Comparison of ENCODE assay signal across 19 cellular contexts in the genomic region with DNA sequence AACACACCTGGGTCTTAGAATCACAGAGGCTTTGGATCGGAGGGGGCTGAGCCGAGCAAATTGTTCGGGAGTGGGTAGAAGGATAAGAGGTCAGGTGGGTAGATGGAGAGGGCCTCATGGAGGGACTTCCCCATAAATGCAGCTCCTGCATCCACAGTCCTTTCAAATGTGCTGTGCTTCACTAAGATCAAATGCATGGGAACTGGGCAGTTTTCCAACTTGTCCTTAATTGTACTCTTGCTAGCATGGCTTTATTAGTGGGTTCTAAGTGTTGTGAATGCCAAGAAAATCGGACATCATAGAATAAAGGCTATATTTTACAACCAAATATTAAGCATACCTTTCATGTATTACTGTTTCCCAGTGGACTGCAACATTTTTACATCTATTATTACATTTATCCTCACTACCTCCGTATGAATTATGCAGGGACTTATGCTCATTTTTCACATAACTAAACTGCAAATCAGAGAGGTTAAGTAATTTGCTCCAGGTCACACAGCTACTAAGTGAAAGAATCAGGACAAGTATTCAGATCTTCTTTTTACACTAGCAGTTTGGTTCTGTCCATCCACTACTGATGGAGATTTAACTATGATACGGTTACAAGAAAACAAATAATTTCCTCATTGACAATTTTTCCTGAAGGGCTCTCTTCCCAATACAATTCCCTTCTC.
DNase-seq lines count a peak whose midpoint lies in the region; FAIRE-seq and TF ChIP-seq lines count a peak whose summit lies in the region.
"Had no signal": no experiment of that assay in that cellular context is flagged by ENCODE, and none has a peak within 500 bp of the region (broad histone marks: within the 10 kb centered on the region; RNA-seq: fewer than 3 reads in every experiment).

No MANE protein-coding gene starts in this region.

- H3K36me3 ChIP-seq in endothelial cell of umbilical vein (ENCODE audit: control insufficient read depth in 2 of 2, extremely low read depth in 1 of 2, insufficient read depth in 2 of 2, low read length in 2 of 2) (no peaks in the 10 kb centered on the region), ovary (no peaks in the 10 kb centered on the region), kidney (ENCODE audit: control insufficient read depth in 1 of 2, insufficient read depth in 2 of 2, low read length in 2 of 2) (no peaks in the 10 kb centered on the region)
- H3K36me3 ChIP-seq: HAP-1, pancreas, spleen had no signal

- CTCF ChIA-PET in endothelial cell of umbilical vein (lab: Charles Lee) = interaction anchor here (0.7 to 2.7 kb wide), 4 partner anchors 8 to 177 kb away, joined by 3 to 12 read pairs (median 8); no protein-coding TSS in a partner anchor

- POLR2A ChIA-PET in endothelial cell of umbilical vein (lab: Charles Lee) = no interaction called here

- H3K79me2 ChIP-seq in endothelial cell of umbilical vein (ENCODE audit: control insufficient read depth, insufficient read depth, low read length) = no peaks in the 10 kb centered on the region

- TF ChIP-seq CTCF in endothelial cell of umbilical vein (IDR thresholded peaks at IDR 0.05; ENCODE audit: extremely low read depth in 1 of 2, insufficient read depth in 1 of 2, low read depth in 1 of 2, low read length in 2 of 2) = no peak
- no peak for TF ChIP-seq CTCF in ovary (IDR thresholded peaks at IDR 0.05)
- TF ChIP-seq CTCF in kidney (IDR thresholded peaks at IDR 0.05; ENCODE audit: borderline replicate concordance, extremely low read depth, insufficient read depth) = no peak

- H3K9me3 ChIP-seq in endothelial cell of umbilical vein (replicated peaks; ENCODE audit: control insufficient read depth, insufficient read depth, low read length) (no peaks in the 10 kb centered on the region), ovary (no peaks in the 10 kb centered on the region), kidney (ENCODE audit: control insufficient read depth in 1 of 2, low read length in 2 of 2) (no peaks in the 10 kb centered on the region)
- H3K9me3 ChIP-seq: A549, HAP-1, pancreas, spleen had no signal

- H3K27ac ChIP-seq in endothelial cell of umbilical vein (ENCODE audit: insufficient read depth, low read depth, low read length) = no peak overlapping the region
- no peak overlapping the region for H3K27ac ChIP-seq in ovary
- no peak overlapping the region for H3K27ac ChIP-seq in kidney (ENCODE audit: low read depth in 2 of 2, low read length in 2 of 2)
- H3K27ac ChIP-seq: A549, pancreas had no signal

- H3K4me1 ChIP-seq in endothelial cell of umbilical vein (ENCODE audit: control insufficient read depth, extremely low read depth, insufficient read depth, low read length) = peaks cover 14% of the 10 kb centered on the region
- H3K4me1 ChIP-seq in ovary (ENCODE audit: insufficient read depth) = peaks cover 5% of the 10 kb centered on the region
- H3K4me1 ChIP-seq in kidney (ENCODE audit: control insufficient read depth in 1 of 2, insufficient read depth in 1 of 2, low read depth in 1 of 2, low read length in 2 of 2) = peaks cover 0 to 6% of the 10 kb centered on the region in 2 donors
- H3K4me1 ChIP-seq: A549, HAP-1, pancreas had no signal

- TF ChIP-seq POLR2A in endothelial cell of umbilical vein (IDR thresholded peaks at IDR 0.05; ENCODE audit: low read depth, low read length) = no peak
- no peak for TF ChIP-seq POLR2A in ovary (IDR thresholded peaks at IDR 0.05)

- H3K4me2 ChIP-seq in endothelial cell of umbilical vein (ENCODE audit: insufficient read depth, low read length) = no peak overlapping the region
- H3K4me2 ChIP-seq: A549 had no signal

- TF ChIP-seq EP300 in ovary (IDR thresholded peaks at IDR 0.05) = no peak

- H3K9me1 ChIP-seq in endothelial cell of umbilical vein (replicated peaks; ENCODE audit: control insufficient read depth, extremely low read depth, insufficient read depth, low read length) = no peaks in the 10 kb centered on the region

- no peaks in the 10 kb centered on the region for H3K27me3 ChIP-seq in endothelial cell of umbilical vein (ENCODE audit: control insufficient read depth in 2 of 2, insufficient read depth in 2 of 2, low read length in 2 of 2)
- H3K27me3 ChIP-seq in ovary = no peaks in the 10 kb centered on the region
- H3K27me3 ChIP-seq: pancreas, spleen had no signal

- no peak overlapping the region for H3K9ac ChIP-seq in endothelial cell of umbilical vein (replicated peaks; ENCODE audit: extremely low read depth, insufficient read depth, low read length)
- H3K9ac ChIP-seq in kidney (ENCODE audit: low read length in 2 of 2) = no peak overlapping the region

- H3K4me3 ChIP-seq in endothelial cell of umbilical vein (replicated peaks in 1 of 3; ENCODE audit: insufficient read depth in 1 of 3, low read depth in 1 of 3, low read length in 3 of 3) = no peak overlapping the region
- no peak overlapping the region for H3K4me3 ChIP-seq in ovary
- H3K4me3 ChIP-seq in kidney (ENCODE audit: low read length in 2 of 2) = no peak overlapping the region
- H3K4me3 ChIP-seq: A549, HAP-1, pancreas, spleen had no signal

- H2AFZ ChIP-seq in endothelial cell of umbilical vein (ENCODE audit: low read depth, low read length) = no peak overlapping the region

- 77 to 81% (median 81%) methylated on average over 6 of the region's 6 CpGs for WGBS in ovary, 3 donors

- DNase-seq in NCI-H1436 treated with DMSO at 0.1 percent for 48 hours (lab: John Stamatoyannopoulos, UW) (peak; percentile 12), NCI-H1436 (lab: John Stamatoyannopoulos, UW) (no peak), M059J (ENCODE audit: low read depth) (peak; percentile 78), NCI-H69 (lab: John Stamatoyannopoulos, UW) (peak; percentile 23), endothelial cell of umbilical vein (ENCODE audit: low read depth, low spot score) (peak; percentile 29), ovary (no peak), kidney (no peak)
- DNase-seq in stimulated activated CD4-positive, alpha-beta T cell treated with anti-CD3 and anti-CD28 coated beads, Interleukin-4, amount 100 ng/mL, for 24 hours = no peak
- DNase-seq: activated CD4-positive, CD25-positive, alpha-beta regulatory T cell treated with anti-CD3 and anti-CD28 coated beads, Interleukin-2, amount 50 U/mL, for 72 hours; CD4-positive, alpha-beta memory T cell; effector memory CD8-positive, alpha-beta T cell; left colon; NCI-H526 treated with DMSO at 0.1 percent for 48 hours; pancreas; spleen; stimulated activated naive CD4-positive, alpha-beta T cell treated with Interleukin-2 at 50 U/mL for 16 hours; T-cell had no signal

- intact Hi-C loops in endothelial cell of umbilical vein (cut with micrococcal nuclease) = no loop called here
- intact Hi-C loops in ovary (cut with DNase I) = no loop called here
- intact Hi-C loops in kidney (cut with DNase I) = no loop called here

- FAIRE-seq in endothelial cell of umbilical vein (lab: Jason Lieb, UNC) (no peak), kidney (lab: Jason Lieb, UNC) (no peak)
- FAIRE-seq: A549, pancreas had no signal

- H4K20me1 ChIP-seq in endothelial cell of umbilical vein (replicated peaks; ENCODE audit: control insufficient read depth, extremely low read depth, insufficient read depth, low read length) = no peaks in the 10 kb centered on the region

- no TSS peak for BruUV-seq in endothelial cell of umbilical vein (replicated peaks; lab: Mats Ljungman, UMichigan)

- dilution Hi-C loops in endothelial cell of umbilical vein (cut with MboI; ENCODE audit: extremely low pct_ligation_motif_present, low sequenced_read_pairs) = no loop called here

TF ChIP-seq in endothelial cell of umbilical vein, 7 proteins besides CTCF, POLR2A, EP300 and RAD21:
- no peak for TF ChIP-seq JUN (IDR thresholded peaks at IDR 0.05; ENCODE audit: borderline replicate concordance, insufficient read depth, insufficient read length, low read depth)

Comparison
In these comparisons a context has a peak if more than half of its experiments do, and no peak if none do; other contexts are left out.
1. DNase-seq: peak in NCI-H1436 treated with DMSO at 0.1 percent for 48 hours (single experiment), M059J (single experiment), NCI-H69 (single experiment) and endothelial cell of umbilical vein (single experiment); none in NCI-H1436 (single experiment), ovary (0 of 5), stimulated activated CD4-positive, alpha-beta T cell treated with anti-CD3 and anti-CD28 coated beads, Interleukin-4, amount 100 ng/mL, for 24 hours (single experiment) and kidney (single experiment).